9 cellular contexts compared by ENCODE assay signal in the genomic region with DNA sequence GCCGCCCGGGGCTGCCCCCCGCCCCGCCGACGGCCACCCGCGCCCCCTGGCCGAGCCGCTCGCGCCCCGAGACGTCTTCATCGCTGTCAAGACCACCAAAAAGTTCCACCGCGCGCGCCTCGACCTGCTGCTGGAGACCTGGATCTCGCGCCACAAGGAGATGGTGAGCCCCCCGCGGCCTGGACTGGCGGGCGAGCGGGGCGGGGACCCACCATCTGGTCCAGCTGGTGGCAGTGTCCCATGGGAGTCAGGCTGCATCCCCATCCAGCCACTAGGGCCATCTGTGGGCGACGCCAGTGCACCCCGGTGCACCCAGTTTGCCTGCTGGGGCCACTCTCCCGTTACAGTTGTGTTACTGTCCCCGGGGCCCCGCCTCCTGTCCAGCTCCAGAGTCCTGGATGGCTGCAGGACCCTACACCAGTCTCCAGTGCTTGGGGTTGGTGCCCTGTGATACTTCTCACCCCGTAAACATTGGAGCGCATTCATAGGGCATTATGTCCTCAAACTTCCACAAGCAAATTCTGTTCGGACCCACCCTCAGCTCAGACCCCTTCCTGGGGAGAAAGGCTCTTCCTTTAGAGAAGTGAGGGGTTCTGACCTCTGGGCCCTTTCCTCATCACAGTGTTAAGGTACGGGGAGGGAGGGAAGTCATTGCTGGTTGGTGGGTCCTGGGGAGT. TPM values are rescaled to one million over a fixed set of nuclear protein-coding genes. Genes with fewer than 3 reads are reported as not detected.
DNase-seq lines count a peak whose midpoint lies in the region; FAIRE-seq and TF ChIP-seq lines count a peak whose summit lies in the region.
"Had no signal": no experiment of that assay in that cellular context is flagged by ENCODE, and none has a peak within 500 bp of the region (broad histone marks: within the 10 kb centered on the region; RNA-seq: fewer than 3 reads in every experiment).

No MANE protein-coding gene starts in this region.

- no peaks in the 10 kb centered on the region for H3K9me3 Mint-ChIP-seq in activated naive CD8-positive, alpha-beta T cell (ENCODE audit: low read depth)

- dilution Hi-C loops in keratinocyte (cut with MboI; ENCODE audit: extremely low pct_ligation_motif_present, low sequenced_read_pairs), result no loop called here

- peaks cover 2% of the 10 kb centered on the region for H3K36me3 Mint-ChIP-seq in activated naive CD8-positive, alpha-beta T cell

- peak overlapping the region; percentile 93 for H3K4me3 Mint-ChIP-seq in activated naive CD8-positive, alpha-beta T cell

- H3K36me3 ChIP-seq in keratinocyte (ENCODE audit: control insufficient read depth in 2 of 2, extremely low read depth in 1 of 2, insufficient read depth in 2 of 2, low read length in 2 of 2), result no peaks in the 10 kb centered on the region
- H3K36me3 ChIP-seq in stomach smooth muscle (ENCODE audit: control insufficient read depth in 2 of 2, insufficient read depth in 2 of 2, low read length in 2 of 2), result no peaks in the 10 kb centered on the region

- peaks cover 3% of the 10 kb centered on the region for H4K20me1 ChIP-seq in keratinocyte (ENCODE audit: control insufficient read depth, extremely low read depth, insufficient read depth, low read length)

- no peaks in the 10 kb centered on the region for H3K27me3 Mint-ChIP-seq in activated naive CD8-positive, alpha-beta T cell

- peaks cover 56% of the 10 kb centered on the region for H3K4me1 ChIP-seq in keratinocyte (ENCODE audit: control insufficient read depth, extremely low read depth, insufficient read depth, low read length)
- H3K4me1 ChIP-seq in stomach smooth muscle (ENCODE audit: control insufficient read depth, insufficient read depth, low read length), result peaks cover 28% of the 10 kb centered on the region

- H3K27ac Mint-ChIP-seq in activated naive CD8-positive, alpha-beta T cell, result peak overlapping the region; percentile 86

- H3K27me3 ChIP-seq in keratinocyte (ENCODE audit: control insufficient read depth, extremely low read depth, insufficient read depth, low read length) (peaks cover 3% of the 10 kb centered on the region), stomach smooth muscle (ENCODE audit: control insufficient read depth in 1 of 2, insufficient read depth in 2 of 2, low read length in 2 of 2) (peaks cover 31 to 48% of the 10 kb centered on the region in 2 donors)

- no peak overlapping the region for H2AFZ ChIP-seq in keratinocyte (ENCODE audit: control insufficient read depth, low read length)

- H3K27ac ChIP-seq in keratinocyte (ENCODE audit: control insufficient read depth, insufficient read depth, low read length), result peak overlapping the region; percentile 2
- no peak overlapping the region for H3K27ac ChIP-seq in stomach smooth muscle (ENCODE audit: low read length)

- peaks cover 20% of the 10 kb centered on the region for H3K79me2 ChIP-seq in keratinocyte (ENCODE audit: control insufficient read depth, insufficient read depth, low read length)

- DNase-seq in NCI-H146 (lab: John Stamatoyannopoulos, UW) (peak; percentile 43), NCI-H146 treated with DMSO at 0.1 percent for 48 hours (lab: John Stamatoyannopoulos, UW; ENCODE audit: unreplicated experiment) (no peak), keratinocyte (ENCODE audit: low read depth, low spot score) (no peak), NCI-H526 treated with DMSO at 0.1 percent for 48 hours (lab: John Stamatoyannopoulos, UW) (no peak), HPDE6-E6E7 (ENCODE audit: extremely low spot score) (no peak)

- peak overlapping the region; percentile 96 for H3K4me2 ChIP-seq in keratinocyte (ENCODE audit: control insufficient read depth, extremely low read depth, insufficient read depth, low read depth, low read length)

- H3K9ac ChIP-seq in keratinocyte (ENCODE audit: control insufficient read depth, extremely low read depth, insufficient read depth, low read length) (peak overlapping the region; percentile 79), stomach smooth muscle (ENCODE audit: low read length in 2 of 2) (peak overlapping the region in 1 of 2 donors; percentile 47)

- peaks cover 35% of the 10 kb centered on the region for H3K4me1 Mint-ChIP-seq in activated naive CD8-positive, alpha-beta T cell (ENCODE audit: low read depth)

- peaks cover 3% of the 10 kb centered on the region for H3K9me1 ChIP-seq in keratinocyte (ENCODE audit: control insufficient read depth, extremely low read depth, insufficient read depth, low read length)

- 0 out of 2 replicates have a peak, but pooled peaks have one; percentile 13 for TF ChIP-seq CTCF in LNCAP (IDR thresholded peaks at IDR 0.05)
- TF ChIP-seq CTCF in keratinocyte (optimal IDR thresholded peaks at IDR 0.05 in 1 of 3, IDR thresholded peaks at IDR 0.05 in 1 of 3, conservative IDR thresholded peaks at IDR 0.05 in 1 of 3; ENCODE audit: extremely low read depth in 1 of 3, insufficient read depth in 2 of 3, low read length in 3 of 3), result peak in 1 of 3 experiments; percentile 31

- H3K9me3 ChIP-seq in keratinocyte (ENCODE audit: control insufficient read depth, low read depth, low read length) (no peaks in the 10 kb centered on the region), stomach smooth muscle (ENCODE audit: control insufficient read depth in 2 of 2, low read length in 2 of 2) (no peaks in the 10 kb centered on the region)

- FAIRE-seq in keratinocyte (lab: Jason Lieb, UNC), result peak; percentile 17
- FAIRE-seq: G401.6 had no signal

- H3K4me3 ChIP-seq in keratinocyte (ENCODE audit: control insufficient read depth in 2 of 3, extremely low read depth in 1 of 3, insufficient read depth in 2 of 3, low read depth in 1 of 3, low read length in 3 of 3), result peak overlapping the region; percentile 56 to 74 (median 63)
- H3K4me3 ChIP-seq in stomach smooth muscle (ENCODE audit: low read length in 2 of 2), result peak overlapping the region; percentile 15 to 71

RNA-seq across cellular contexts. Expression of a gene that starts 0.7 kb away (rescaled TPM):
- 17.7 to 21.1 TPM (median 20.8 TPM) in 3 replicates for polyA plus RNA-seq in keratinocyte
- polyA plus RNA-seq in keratinocyte (2011; ENCODE audit: low read depth), result 2.1 TPM
- polyA plus RNA-seq in keratinocyte (2011; cell fraction: cytosol; rRNA removed), result 7.5 and 18.4 TPM in 2 replicates
- 24.0 and 32.4 TPM in 2 replicates for polyA plus RNA-seq in keratinocyte (2011; cell fraction: nucleus; rRNA removed)
- polyA plus RNA-seq in keratinocyte (2012; ENCODE audit: low replicate concordance), result 9.3 and 26.0 TPM in 2 replicates
- 13.9 to 24.5 TPM (median 14.2 TPM) in 3 replicates for polyA minus RNA-seq in keratinocyte
- 40.9 TPM for polyA minus RNA-seq in keratinocyte (2011; cell fraction: cytosol; rRNA and poly(A)+ RNA removed)
- 27.8 and 29.3 TPM in 2 replicates for polyA minus RNA-seq in keratinocyte (2011; cell fraction: nucleus; rRNA and poly(A)+ RNA removed)

RNA-seq across cellular contexts. Expression of a gene that starts 35.1 kb away (rescaled TPM):
- polyA plus RNA-seq in keratinocyte, result 6.4 to 12.6 TPM (median 10.0 TPM) in 3 replicates
- polyA plus RNA-seq in keratinocyte (2011; ENCODE audit: low read depth), result 2.5 TPM
- polyA plus RNA-seq in keratinocyte (2011; cell fraction: cytosol; rRNA removed), result 4.4 and 12.9 TPM in 2 replicates
- polyA plus RNA-seq in keratinocyte (2011; cell fraction: nucleus; rRNA removed), result 22.6 and 32.9 TPM in 2 replicates
- polyA plus RNA-seq in keratinocyte (2012; ENCODE audit: low replicate concordance), result 9.7 and 18.5 TPM in 2 replicates
- 5.1 to 12.8 TPM (median 8.4 TPM) in 3 replicates for polyA minus RNA-seq in keratinocyte
- polyA minus RNA-seq in keratinocyte (2011; cell fraction: cytosol; rRNA and poly(A)+ RNA removed), result 29.2 TPM
- polyA minus RNA-seq in keratinocyte (2011; cell fraction: nucleus; rRNA and poly(A)+ RNA removed), result 18.2 and 19.3 TPM in 2 replicates

RNA-seq across cellular contexts. Expression of a gene that starts 38.5 kb away (rescaled TPM):
- polyA plus RNA-seq in keratinocyte, result 4.7 to 9.1 TPM (median 5.2 TPM) in 3 replicates
- 6.6 TPM for polyA plus RNA-seq in keratinocyte (2011; ENCODE audit: low read depth)
- 6.5 and 10.3 TPM in 2 replicates for polyA plus RNA-seq in keratinocyte (2011; cell fraction: cytosol; rRNA removed)
- polyA plus RNA-seq in keratinocyte (2011; cell fraction: nucleus; rRNA removed), result 15.0 and 18.3 TPM in 2 replicates
- polyA plus RNA-seq in keratinocyte (2012; ENCODE audit: low replicate concordance), result 2.2 and 10.8 TPM in 2 replicates
- 8.2 to 16.2 TPM (median 8.6 TPM) in 3 replicates for polyA minus RNA-seq in keratinocyte
- 6.9 TPM for polyA minus RNA-seq in keratinocyte (2011; cell fraction: cytosol; rRNA and poly(A)+ RNA removed)
- polyA minus RNA-seq in keratinocyte (2011; cell fraction: nucleus; rRNA and poly(A)+ RNA removed), result 6.0 and 9.8 TPM in 2 replicates

RNA-seq across cellular contexts. Expression of a gene that starts 44.1 kb away (rescaled TPM):
- polyA plus RNA-seq in keratinocyte, result not detected in 3 replicates
- not detected for polyA plus RNA-seq in keratinocyte (2011; ENCODE audit: low read depth)
- polyA plus RNA-seq in keratinocyte (2011; cell fraction: cytosol; rRNA removed), result not detected in 2 replicates
- not detected in 2 replicates for polyA plus RNA-seq in keratinocyte (2011; cell fraction: nucleus; rRNA removed)
- polyA plus RNA-seq in keratinocyte (2012; ENCODE audit: low replicate concordance), result not detected in 2 replicates
- not detected in 3 replicates for polyA minus RNA-seq in keratinocyte
- polyA minus RNA-seq in keratinocyte (2011; cell fraction: cytosol; rRNA and poly(A)+ RNA removed), result not detected
- not detected in 2 replicates for polyA minus RNA-seq in keratinocyte (2011; cell fraction: nucleus; rRNA and poly(A)+ RNA removed)
